8 cellular contexts compared by ENCODE assay signal in genomic region chr18:63979409-63979908, GRCh38. TPM values are rescaled to one million over a fixed set of nuclear protein-coding genes. Genes with fewer than 3 reads are reported as not detected.
DNase-seq lines count a peak whose midpoint lies in the region; ATAC-seq, FAIRE-seq and TF ChIP-seq lines count a peak whose summit lies in the region.

No MANE protein-coding gene starts in this region.

- H3K9me3 ChIP-seq in BLaER1 treated with 17β-estradiol and CSF1 and Interleukin-3, amounts not matched to agents 10 nM and 100 nM (replicated peaks in 1 of 11), result no peaks in the 10 kb centered on the region
- no peaks in the 10 kb centered on the region for H3K9me3 ChIP-seq in esophagus squamous epithelium
- H3K9me3 ChIP-seq in naive thymus-derived CD4-positive, alpha-beta T cell (ENCODE audit: control insufficient read depth in 2 of 3, low read length in 3 of 3), result no peaks in the 10 kb centered on the region

- POLR2A ChIA-PET in naive thymus-derived CD4-positive, alpha-beta T cell (lab: Charles Lee), result no interaction called here

- WGBS in esophagus squamous epithelium, 2 donors, result 8 to 14% methylated on average over 5 of the region's 6 CpGs

- TF ChIP-seq CTCF in esophagus squamous epithelium (IDR thresholded peaks at IDR 0.05), result peak; percentile 57 to 79 (median 75)

- peaks cover 0 to 41% (median 22%) of the 10 kb centered on the region in 5 donors for H3K36me3 Mint-ChIP-seq in naive thymus-derived CD4-positive, alpha-beta T cell

- TF ChIP-seq POLR2A in esophagus squamous epithelium (IDR thresholded peaks at IDR 0.05), result no peak

- no peaks in the 10 kb centered on the region for H3K9me3 Mint-ChIP-seq in naive thymus-derived CD4-positive, alpha-beta T cell

- ATAC-seq in HG03025 (IDR thresholded peaks at IDR 0.05; ENCODE audit: low FRiP score, unreplicated experiment), result peak; percentile 64
- ATAC-seq in naive thymus-derived CD4-positive, alpha-beta T cell, result peak; percentile 78

- H3K4me3 ChIP-seq in BLaER1 treated with 17β-estradiol and CSF1 and Interleukin-3, amounts not matched to agents 10 nM and 100 nM, result no peak overlapping the region
- peak overlapping the region in 3 of 4 donors; percentile 9 to 41 (median 29) for H3K4me3 ChIP-seq in esophagus squamous epithelium
- no peak overlapping the region for H3K4me3 ChIP-seq in naive thymus-derived CD4-positive, alpha-beta T cell (ENCODE audit: low read length)

- H3K27ac ChIP-seq in BLaER1 treated with 17β-estradiol and CSF1 and Interleukin-3, amounts not matched to agents 10 nM and 100 nM, result no peak overlapping the region
- H3K27ac ChIP-seq in esophagus squamous epithelium, result peak overlapping the region; percentile 18 to 67 (median 58)
- H3K27ac ChIP-seq in naive thymus-derived CD4-positive, alpha-beta T cell (ENCODE audit: low read depth, low read length), result no peak overlapping the region

- intact Hi-C loops in esophagus squamous epithelium (cut with DNase I), result no loop called here
- intact Hi-C loops in naive thymus-derived CD4-positive, alpha-beta T cell (cut with micrococcal nuclease), result loop anchor here (1.0 to 10.0 kb wide), 9 partner anchors 9 to 1795 kb away; partner anchors contain the start of genes PHLPP1 (in 1 of the 2), PIGN (in 1 of the 2), RELCH (in 1 of the 2) and SERPINB8 (in 1 of the 2)

- peaks cover 46 to 70% (median 57%) of the 10 kb centered on the region in 11 experiments for H3K36me3 ChIP-seq in BLaER1 treated with 17β-estradiol and CSF1 and Interleukin-3, amounts not matched to agents 10 nM and 100 nM
- peaks cover 9 to 46% (median 10%) of the 10 kb centered on the region in 3 donors for H3K36me3 ChIP-seq in esophagus squamous epithelium
- H3K36me3 ChIP-seq in naive thymus-derived CD4-positive, alpha-beta T cell (ENCODE audit: control insufficient read depth in 2 of 3, insufficient read depth in 3 of 3, low read length in 3 of 3), result peaks cover 0 to 33% (median 6%) of the 10 kb centered on the region in 3 experiments

- H3K27ac Mint-ChIP-seq in naive thymus-derived CD4-positive, alpha-beta T cell, result peak overlapping the region in 2 of 9 donors; percentile 58 to 79

- H3K4me1 ChIP-seq in BLaER1 treated with 17β-estradiol and CSF1 and Interleukin-3, amounts not matched to agents 10 nM and 100 nM, result peaks cover 26 to 73% (median 51%) of the 10 kb centered on the region in 10 experiments
- H3K4me1 ChIP-seq in esophagus squamous epithelium, result peaks cover 5 to 14% (median 7%) of the 10 kb centered on the region in 3 donors
- H3K4me1 ChIP-seq in naive thymus-derived CD4-positive, alpha-beta T cell (ENCODE audit: control insufficient read depth in 2 of 2, insufficient read depth in 2 of 2, low read length in 2 of 2), result peaks cover 0 to 8% of the 10 kb centered on the region in 2 donors

- H3K4me2 ChIP-seq in BLaER1 treated with 17β-estradiol and CSF1 and Interleukin-3, amounts not matched to agents 10 nM and 100 nM, result peak overlapping the region in 6 of 11 experiments; percentile 6 to 41 (median 20); a peak in 6 of 22 replicates

- peak; percentile 84 for FAIRE-seq in GM18507 (lab: Jason Lieb, UNC)

- H3K27me3 Mint-ChIP-seq in naive thymus-derived CD4-positive, alpha-beta T cell, result peaks cover 0 to 3% (median 0%) of the 10 kb centered on the region in 5 donors

- DNase-seq in GM18507 (ENCODE audit: extremely low spot score, insufficient read length, low read depth), result no peak
- peak; percentile 8 for DNase-seq in NCI-H2171 (lab: John Stamatoyannopoulos, UW)
- DNase-seq in activated CD4-positive, alpha-beta T cell treated with anti-CD3 and anti-CD28 coated beads, Interleukin-2, amount 50 U/mL, for 1 hour, result peak; percentile 16
- no peak for DNase-seq in esophagus squamous epithelium (lab: John Stamatoyannopoulos, UW)
- DNase-seq in naive thymus-derived CD4-positive, alpha-beta T cell, result peak in 6 of 9 donors; percentile 20 to 52 (median 34)
- DNase-seq in cerebellar nuclear complex (lab: John Stamatoyannopoulos, UW), result no peak

- H3K27me3 ChIP-seq in BLaER1 treated with 17β-estradiol and CSF1 and Interleukin-3, amounts not matched to agents 10 nM and 100 nM, result no peaks in the 10 kb centered on the region
- H3K27me3 ChIP-seq in esophagus squamous epithelium, result no peaks in the 10 kb centered on the region
- no peaks in the 10 kb centered on the region for H3K27me3 ChIP-seq in naive thymus-derived CD4-positive, alpha-beta T cell (ENCODE audit: control insufficient read depth in 2 of 2, insufficient read depth in 2 of 2, low read length in 2 of 2)

- peaks cover 6 to 22% (median 10%) of the 10 kb centered on the region in 7 donors for H3K4me1 Mint-ChIP-seq in naive thymus-derived CD4-positive, alpha-beta T cell

- CTCF ChIA-PET in naive thymus-derived CD4-positive, alpha-beta T cell (lab: Charles Lee), result interaction anchor here (1.9 kb wide), 1 partner anchor 16 kb away, joined by 7 read pairs; no protein-coding TSS in a partner anchor

- peak overlapping the region in 1 of 10 donors; percentile 18 for H3K4me3 Mint-ChIP-seq in naive thymus-derived CD4-positive, alpha-beta T cell

- H4K20me1 ChIP-seq in BLaER1 treated with 17β-estradiol and CSF1 and Interleukin-3, amounts not matched to agents 10 nM and 100 nM, result peaks cover 0 to 86% (median 54%) of the 10 kb centered on the region in 11 experiments; a peak in 20 of 22 replicates

- peak overlapping the region in 2 of 11 experiments; percentile 16 to 18; a peak in 1 of 22 replicates for H3K9ac ChIP-seq in BLaER1 treated with 17β-estradiol and CSF1 and Interleukin-3, amounts not matched to agents 10 nM and 100 nM

RNA-seq across cellular contexts. Expression of gene SERPINB8, which starts 9.6 kb away (rescaled TPM):
- 10 to 100 TPM; 17.7 to 43.2 (median 34.2) TPM for total RNA-seq in esophagus squamous epithelium
- 10 to 100 TPM in 2 of 5 experiments, 1 to 10 TPM in 3; 9.2 to 15.7 (median 10.0) TPM for total RNA-seq in naive thymus-derived CD4-positive, alpha-beta T cell
- polyA plus RNA-seq in naive thymus-derived CD4-positive, alpha-beta T cell, result 1 to 10 TPM; 7.8 to 9.6 TPM

RNA-seq across cellular contexts. Expression of gene HMSD, which starts 30.4 kb away (rescaled TPM):
- total RNA-seq in esophagus squamous epithelium, result under 1 TPM in 2 of 4 donors, not detected in 2; 0.18 to 0.19 TPM
- 1 to 10 TPM in 1 of 5 experiments, not detected in 4; 5.1 TPM for total RNA-seq in naive thymus-derived CD4-positive, alpha-beta T cell
- not detected for polyA plus RNA-seq in naive thymus-derived CD4-positive, alpha-beta T cell

Comparison
In these comparisons a context has a peak if more than half of its experiments do, and no peak if none do; other contexts are left out.
1. H3K27ac ChIP-seq: peak in esophagus squamous epithelium (4 of 4); none in BLaER1 treated with 17β-estradiol and CSF1 and Interleukin-3, amounts not matched to agents 10 nM and 100 nM (0 of 11) and naive thymus-derived CD4-positive, alpha-beta T cell (single experiment).
2. H3K4me3 ChIP-seq: peak in esophagus squamous epithelium (3 of 4); none in BLaER1 treated with 17β-estradiol and CSF1 and Interleukin-3, amounts not matched to agents 10 nM and 100 nM (0 of 10) and naive thymus-derived CD4-positive, alpha-beta T cell (single experiment).
3. DNase-seq: peak in NCI-H2171 (single experiment), activated CD4-positive, alpha-beta T cell treated with anti-CD3 and anti-CD28 coated beads, Interleukin-2, amount 50 U/mL, for 1 hour (single experiment) and naive thymus-derived CD4-positive, alpha-beta T cell (6 of 9); none in GM18507 (single experiment), esophagus squamous epithelium (single experiment) and cerebellar nuclear complex (0 of 2).